ENCODE assay signal across 1 cellular context in genomic region chr16:20424129-20424866, GRCh38.
A peak's percentile ranks its signal among the peaks of the same experiment; 100 is the strongest.
TF ChIP-seq lines count a peak whose summit lies in the region.

No MANE protein-coding gene starts in this region.

TF ChIP-seq in HepG2, 621 proteins besides CTCF, POLR2A, EP300 and RAD21 (continued from another document and continues in another):
- peak; percentile 65; the same call in 1 of the 2 replicates for TF ChIP-seq NR2F2 (IDR thresholded peaks at IDR 0.05; ENCODE audit: borderline replicate concordance, low read depth)
- no peak for TF ChIP-seq ZNF468 (CRISPR knock-in tag; IDR thresholded peaks at IDR 0.05)
- TF ChIP-seq TCF12 (IDR thresholded peaks at IDR 0.05): no peak
- TF ChIP-seq TCF12 (CRISPR knock-in tag; IDR thresholded peaks at IDR 0.05): 0 out of 2 replicates have a peak, but pooled peaks have one; percentile 35
- TF ChIP-seq DBP (CRISPR knock-in tag; IDR thresholded peaks at IDR 0.05; ENCODE audit: not compliant biosample characterization): no peak
- peak; percentile 78 for TF ChIP-seq TARDBP (CRISPR knock-in tag; IDR thresholded peaks at IDR 0.05)
- TF ChIP-seq ZNF251 (CRISPR knock-in tag; IDR thresholded peaks at IDR 0.05): no peak
- peak; percentile 99 for TF ChIP-seq EHMT2 (IDR thresholded peaks at IDR 0.05; ENCODE audit: borderline replicate concordance, low read depth, low read length)
- peak; percentile 45; the same call in 1 of the 2 replicates for TF ChIP-seq TOPORS (CRISPR knock-in tag; IDR thresholded peaks at IDR 0.05)
- 0 out of 2 replicates have a peak, but pooled peaks have one; percentile 60 for TF ChIP-seq KLF6 (CRISPR knock-in tag; IDR thresholded peaks at IDR 0.05)
- TF ChIP-seq STAT5B (CRISPR knock-in tag; IDR thresholded peaks at IDR 0.05): no peak
- peak; percentile 74; the same call in 1 of the 2 replicates for TF ChIP-seq SIX1 (CRISPR knock-in tag; IDR thresholded peaks at IDR 0.05; ENCODE audit: borderline replicate concordance)
- 0 out of 2 replicates have a peak, but pooled peaks have one; percentile 56 for TF ChIP-seq CBFB (CRISPR knock-in tag; IDR thresholded peaks at IDR 0.05)
- TF ChIP-seq KAT2B (IDR thresholded peaks at IDR 0.05; ENCODE audit: borderline replicate concordance, low read depth, low read length): no peak
- TF ChIP-seq ISL2 (CRISPR knock-in tag; IDR thresholded peaks at IDR 0.05): peak; percentile 88
- TF ChIP-seq ZNF142 (CRISPR knock-in tag; IDR thresholded peaks at IDR 0.05): peak; percentile 51; the same call in 1 of the 2 replicates
- no peak for TF ChIP-seq ZNF326 (CRISPR knock-in tag; IDR thresholded peaks at IDR 0.05; ENCODE audit: borderline replicate concordance)
- TF ChIP-seq ZSCAN12 (CRISPR knock-in tag; IDR thresholded peaks at IDR 0.05): no peak
- no peak for TF ChIP-seq EZH2 (conservative IDR thresholded peaks at IDR 0.05; ENCODE audit: low read depth, low read length)
- no peak for TF ChIP-seq ZNF660 (CRISPR knock-in tag; IDR thresholded peaks at IDR 0.05; ENCODE audit: borderline replicate concordance, low read depth)
- peak; percentile 77 for TF ChIP-seq ZBTB42 (CRISPR knock-in tag; IDR thresholded peaks at IDR 0.05)
- no peak; the same call in none of the 2 replicates for TF ChIP-seq ZNF503 (CRISPR knock-in tag; IDR thresholded peaks at IDR 0.05)
- TF ChIP-seq FOXP4 (CRISPR knock-in tag; IDR thresholded peaks at IDR 0.05): peak; percentile 71
- TF ChIP-seq ZNF446 (CRISPR knock-in tag; IDR thresholded peaks at IDR 0.05): peak; percentile 70; the same call in 1 of the 2 replicates
- TF ChIP-seq BRD4 (CRISPR knock-in tag; IDR thresholded peaks at IDR 0.05): peak; percentile 64; the same call in 1 of the 2 replicates
- TF ChIP-seq ZNF792 (CRISPR knock-in tag; IDR thresholded peaks at IDR 0.05): peak; percentile 79; the same call in 1 of the 2 replicates
- peak; percentile 83 for TF ChIP-seq PPARG (CRISPR knock-in tag; conservative IDR thresholded peaks at IDR 0.05)
- peak; percentile 76; the same call in 1 of the 2 replicates for TF ChIP-seq ZNF136 (CRISPR knock-in tag; IDR thresholded peaks at IDR 0.05; ENCODE audit: low read depth)
- 0 out of 2 replicates have a peak, but pooled peaks have one; percentile 61 for TF ChIP-seq ZBTB49 (CRISPR knock-in tag; IDR thresholded peaks at IDR 0.05; ENCODE audit: borderline replicate concordance)
- peak; percentile 66 for TF ChIP-seq SP5 (CRISPR knock-in tag; IDR thresholded peaks at IDR 0.05; ENCODE audit: borderline replicate concordance, low read depth)
- TF ChIP-seq TGIF2 (CRISPR knock-in tag; IDR thresholded peaks at IDR 0.05): peak; percentile 63; the same call in 1 of the 2 replicates
- TF ChIP-seq HDAC2 (CRISPR knock-in tag; IDR thresholded peaks at IDR 0.05): peak; percentile 94
- TF ChIP-seq ZNF770 (CRISPR knock-in tag; IDR thresholded peaks at IDR 0.05): no peak; the same call in 1 of the 2 replicates
- TF ChIP-seq PTBP1 (IDR thresholded peaks at IDR 0.05; ENCODE audit: low read depth, low read length, poor library complexity, severe bottlenecking): no peak
- no peak for TF ChIP-seq EEA1 (CRISPR knock-in tag; IDR thresholded peaks at IDR 0.05; ENCODE audit: borderline replicate concordance)
- no peak; the same call in 1 of the 2 replicates for TF ChIP-seq ZNF652 (CRISPR knock-in tag; IDR thresholded peaks at IDR 0.05; ENCODE audit: borderline replicate concordance, low read depth)
- no peak for TF ChIP-seq ZNF282 (IDR thresholded peaks at IDR 0.05; ENCODE audit: partially characterized antibody)
- TF ChIP-seq CBX1 (IDR thresholded peaks at IDR 0.05; ENCODE audit: low read depth): no peak
- no peak for TF ChIP-seq NFKBIZ (CRISPR knock-in tag; IDR thresholded peaks at IDR 0.05)
- TF ChIP-seq PCBP1 (IDR thresholded peaks at IDR 0.05; ENCODE audit: borderline replicate concordance, low read depth, low read length): no peak
- 0 out of 2 replicates have a peak, but pooled peaks have one; percentile 24 for TF ChIP-seq RARG (CRISPR knock-in tag; IDR thresholded peaks at IDR 0.05; ENCODE audit: low read depth)
- peak; percentile 68; the same call in 1 of the 2 replicates for TF ChIP-seq ZNF276 (CRISPR knock-in tag; IDR thresholded peaks at IDR 0.05; ENCODE audit: low read depth)
- TF ChIP-seq ZBTB2 (CRISPR knock-in tag; IDR thresholded peaks at IDR 0.05; ENCODE audit: low read depth): no peak
- TF ChIP-seq KDM5A (IDR thresholded peaks at IDR 0.05; ENCODE audit: borderline replicate concordance, low read length): no peak
